Comparison of ENCODE assay signal across 26 cellular contexts in the genomic region with DNA sequence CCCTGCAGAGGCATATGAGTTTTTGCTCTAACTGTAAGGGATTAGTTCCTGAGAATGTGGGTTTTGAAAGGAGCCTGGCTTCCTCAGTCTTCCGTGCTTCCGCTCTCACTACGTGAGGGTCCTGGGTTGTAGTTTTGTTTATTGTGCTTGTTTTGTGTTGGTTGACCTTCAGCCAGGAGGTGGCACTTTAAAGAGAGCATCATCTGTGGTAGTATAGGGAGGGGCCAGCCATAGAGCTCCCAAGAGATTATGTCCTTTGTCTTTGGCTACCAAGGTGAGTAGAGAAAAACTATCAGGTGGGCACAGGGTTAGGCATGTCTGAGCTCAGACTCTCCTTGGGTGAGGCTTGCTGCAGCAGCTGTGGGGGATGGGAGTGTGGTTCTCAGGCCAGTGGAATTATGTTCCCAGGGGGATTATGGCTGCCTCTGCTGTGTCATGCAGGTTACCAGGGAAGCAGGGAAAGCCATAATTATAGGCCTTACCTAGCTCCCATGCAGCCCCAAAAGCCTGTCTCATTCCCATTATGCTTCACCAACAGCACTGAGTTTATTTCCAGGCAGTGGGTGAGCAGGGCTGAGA. TPM values are rescaled to one million over a fixed set of nuclear protein-coding genes. Genes with fewer than 3 reads are reported as not detected.
DNase-seq lines count a peak whose midpoint lies in the region; ATAC-seq, FAIRE-seq and TF ChIP-seq lines count a peak whose summit lies in the region.
"Had no signal": no experiment of that assay in that cellular context is flagged by ENCODE, and none has a peak within 500 bp of the region (broad histone marks: within the 10 kb centered on the region; RNA-seq: fewer than 3 reads in every experiment).

No MANE protein-coding gene starts in this region.

- ATAC-seq in PC-3, result no peak
- ATAC-seq: activated T-cell treated with anti-CD3 and anti-CD28 coated beads, Interleukin-2, amount 50 U/mL, for 4 hours had no signal

- H3K27me3 Mint-ChIP-seq in neural progenitor cell (ENCODE audit: insufficient read depth, low read depth), result no peaks in the 10 kb centered on the region

- H3K36me3 Mint-ChIP-seq in neural progenitor cell, result no peaks in the 10 kb centered on the region

- CTCF ChIA-PET in PC-3 (lab: Charles Lee), result no interaction called here

- H3K4me3 Mint-ChIP-seq in neural progenitor cell, result peak overlapping the region; percentile 30
- H3K4me3 Mint-ChIP-seq: activated naive CD4-positive, alpha-beta T cell treated with anti-CD3 and anti-CD28 coated beads for 36 hours; activated T-cell treated with anti-CD3 and anti-CD28 coated beads, Interleukin-2, amount 50 U/mL, for 4 hours; T-helper 2 cell treated with Interferon-gamma antibody and Interleukin-4, amounts not matched to agents 5 μg/mL and 100 μg/mL, for 36 hours had no signal

- no peak overlapping the region for H3K4me3 ChIP-seq in PC-3 (ENCODE audit: low read length)
- no peak overlapping the region for H3K4me3 ChIP-seq in neural progenitor cell
- H3K4me3 ChIP-seq: lung, MG63, SK-N-MC had no signal

- no TSS peak for BruUV-seq in PC-3 (replicated peaks; lab: Mats Ljungman, UMichigan)

- no peaks in the 10 kb centered on the region for H3K36me3 ChIP-seq in PC-3 (ENCODE audit: low read depth, low read length)
- H3K36me3 ChIP-seq in neural progenitor cell, result no peaks in the 10 kb centered on the region
- H3K36me3 ChIP-seq: MG63 had no signal

- no peak for FAIRE-seq in H54 (lab: Jason Lieb, UNC)
- FAIRE-seq: keratinocyte had no signal

- H3K27ac ChIP-seq in PC-3 (ENCODE audit: low read length) (no peak overlapping the region), neural progenitor cell (no peak overlapping the region)
- H3K27ac ChIP-seq: SK-N-MC had no signal

- DNase-seq in DMS79 treated with DMSO at 0.1 percent for 48 hours (lab: John Stamatoyannopoulos, UW), result peak; percentile 48
- no peak for DNase-seq in DMS79 (lab: John Stamatoyannopoulos, UW)
- DNase-seq in NCI-H2107 (lab: John Stamatoyannopoulos, UW), result peak; percentile 5
- no peak for DNase-seq in PC-3
- DNase-seq in neural progenitor cell (ENCODE audit: low spot score), result peak; percentile 51
- no peak for DNase-seq in H54 (ENCODE audit: insufficient read length, low spot score)
- DNase-seq in RPMI8226, result no peak
- no peak for DNase-seq in EL
- DNase-seq: 8988T; activated CD4-positive, CD25-positive, alpha-beta regulatory T cell; activated CD8-positive, alpha-beta memory T cell treated with anti-CD3 and anti-CD28 coated beads for 24 hours; activated naive CD4-positive, alpha-beta T cell treated with anti-CD3 and anti-CD28 coated beads for 36 hours; activated T-cell treated with anti-CD3 and anti-CD28 coated beads, Interleukin-2, amount 50 U/mL, for 4 hours; AML-193; caudate nucleus; MG63; NCI-H187 treated with DMSO at 0.1 percent for 48 hours; nucleus accumbens; retina had no signal

- TF ChIP-seq POLR2A in H54 (IDR thresholded peaks at IDR 0.05; ENCODE audit: low read depth, low read length), result no peak

- no peak overlapping the region for H3K9ac ChIP-seq in PC-3 (ENCODE audit: low read length)
- H3K9ac ChIP-seq in neural progenitor cell, result no peak overlapping the region

- no peaks in the 10 kb centered on the region for H3K9me3 Mint-ChIP-seq in neural progenitor cell
- H3K9me3 Mint-ChIP-seq: T-helper 2 cell treated with Interferon-gamma antibody and Interleukin-4, amounts not matched to agents 5 μg/mL and 100 μg/mL, for 36 hours had no signal

- H3K4me1 ChIP-seq in PC-3 (ENCODE audit: insufficient read depth, low read length) (no peaks in the 10 kb centered on the region), neural progenitor cell (peaks cover 9% of the 10 kb centered on the region)

- H3K9me3 ChIP-seq in PC-3 (ENCODE audit: low read length) (no peaks in the 10 kb centered on the region), neural progenitor cell (ENCODE audit: low read depth) (no peaks in the 10 kb centered on the region)
- H3K9me3 ChIP-seq: MG63 had no signal

- TF ChIP-seq CTCF in PC-3 (conservative IDR thresholded peaks at IDR 0.05; ENCODE audit: low read depth, low read length), result no peak
- no peak for TF ChIP-seq CTCF in neural progenitor cell (IDR thresholded peaks at IDR 0.05)

- H3K27me3 ChIP-seq in PC-3 (ENCODE audit: low read length), result no peaks in the 10 kb centered on the region
- H3K27me3 ChIP-seq in neural progenitor cell, result no peaks in the 10 kb centered on the region
- H3K27me3 ChIP-seq: MG63 had no signal

- peaks cover 12% of the 10 kb centered on the region for H3K4me1 Mint-ChIP-seq in neural progenitor cell

- POLR2A ChIA-PET in PC-3 (lab: Charles Lee; ENCODE audit: unreplicated experiment), result no interaction called here

- intact Hi-C loops in PC-3 (cut with micrococcal nuclease), result no loop called here

- no peak overlapping the region; the same call in 1 of the 2 replicates for H2AFZ ChIP-seq in PC-3 (ENCODE audit: low read length)
- peak overlapping the region; percentile 95 for H2AFZ ChIP-seq in neural progenitor cell (replicated peaks)

- H3K27ac Mint-ChIP-seq in neural progenitor cell, result peak overlapping the region; percentile 97
- H3K27ac Mint-ChIP-seq: activated naive CD4-positive, alpha-beta T cell treated with anti-CD3 and anti-CD28 coated beads for 36 hours; T-helper 2 cell treated with Interferon-gamma antibody and Interleukin-4, amounts not matched to agents 5 μg/mL and 100 μg/mL, for 36 hours had no signal

- H4K20me1 ChIP-seq in PC-3 (ENCODE audit: low read length), result no peaks in the 10 kb centered on the region
- H4K20me1 ChIP-seq in neural progenitor cell (ENCODE audit: low read depth), result no peaks in the 10 kb centered on the region

- H3F3A ChIP-seq in PC-3 (ENCODE audit: low read length, unreplicated experiment), result no peaks in the 10 kb centered on the region
- H3F3A ChIP-seq in neural progenitor cell (ENCODE audit: low read depth), result no peaks in the 10 kb centered on the region

- no peaks in the 10 kb centered on the region for H3K9me2 ChIP-seq in PC-3 (replicated peaks; ENCODE audit: low read length)

- H3K79me2 ChIP-seq in PC-3 (ENCODE audit: low read length), result no peaks in the 10 kb centered on the region
- H3K79me2 ChIP-seq in neural progenitor cell (ENCODE audit: low read depth), result no peaks in the 10 kb centered on the region

- H3K4me2 ChIP-seq in PC-3 (ENCODE audit: low read length), result peak overlapping the region; percentile 49; the same call in 1 of the 2 replicates
- peak overlapping the region; percentile 27 for H3K4me2 ChIP-seq in neural progenitor cell

RNA-seq across cellular contexts. Expression of a gene that starts 23.5 kb away (rescaled TPM):
- not detected in 2 replicates for total RNA-seq in PC-3 (2014; rRNA removed)
- not detected in 2 replicates for total RNA-seq in neural progenitor cell (ENCODE audit: low replicate concordance)
- total RNA-seq: activated naive CD4-positive, alpha-beta T cell treated with anti-CD3 and anti-CD28 coated beads for 36 hours; dermis microvascular lymphatic vessel endothelial cell; fibroblast of villous mesenchyme; G401 had no signal

Comparison
In these comparisons a context has a peak if more than half of its experiments do, and no peak if none do; other contexts are left out.
1. DNase-seq: peak in DMS79 treated with DMSO at 0.1 percent for 48 hours (single experiment), NCI-H2107 (single experiment) and neural progenitor cell (single experiment); none in DMS79 (single experiment), PC-3 (single experiment), H54 (single experiment), RPMI8226 (single experiment) and EL (single experiment).